27 cellular contexts compared by ENCODE assay signal in the genomic region with DNA sequence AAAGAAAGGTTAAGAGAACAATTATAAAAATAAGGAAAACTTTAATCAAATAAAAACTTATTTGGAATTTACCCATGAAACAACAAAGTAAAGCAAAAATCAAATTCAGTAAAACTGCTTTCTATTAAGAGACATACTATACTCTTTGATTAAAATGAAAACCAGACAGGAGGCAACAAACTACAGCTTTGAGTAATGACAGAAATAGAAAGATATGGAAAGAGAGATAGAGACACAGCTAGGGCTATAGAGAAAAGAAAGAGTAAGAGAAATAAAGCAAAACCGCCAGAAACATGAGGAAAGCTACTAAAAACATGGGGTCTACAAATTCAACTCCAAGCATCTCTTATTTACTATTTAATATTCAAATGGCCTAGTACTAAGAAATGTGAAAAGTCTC.
"Had no signal": no experiment of that assay in that cellular context is flagged by ENCODE, and none has a peak within 500 bp of the region (broad histone marks: within the 10 kb centered on the region; RNA-seq: fewer than 3 reads in every experiment).

No MANE protein-coding gene starts in this region.

- H3K4me1 ChIP-seq: suprapubic skin, upper lobe of right lung, uterus had no signal

- H3K27ac ChIP-seq: esophagus squamous epithelium, ovary, suprapubic skin, transverse colon, upper lobe of right lung, uterus had no signal

- H3K4me3 Mint-ChIP-seq: effector memory CD8-positive, alpha-beta T cell; immature natural killer cell; naive thymus-derived CD8-positive, alpha-beta T cell; stimulated activated naive CD8-positive, alpha-beta T cell treated with anti-CD3 and anti-CD28 coated beads, Interleukin-15, amount 100 ng/mL, for 72 hours had no signal

- H3K27ac Mint-ChIP-seq: immature natural killer cell; stimulated activated naive CD8-positive, alpha-beta T cell treated with anti-CD3 and anti-CD28 coated beads, Interleukin-15, amount 100 ng/mL, for 72 hours had no signal

- H3K9me3 ChIP-seq: esophagus squamous epithelium, ovary, suprapubic skin, transverse colon, upper lobe of right lung, uterus had no signal

- DNase-seq: cortex of kidney; effector memory CD8-positive, alpha-beta T cell; erythroblast; esophagus squamous epithelium; foreskin melanocyte; hypothalamus; immature natural killer cell; islet precursor cell; kidney glomerular epithelial cell; mesendoderm; naive thymus-derived CD8-positive, alpha-beta T cell; occipital lobe; ovary; posterior cingulate gyrus; retina; stimulated activated CD4-positive, alpha-beta T cell treated with anti-CD3 and anti-CD28 coated beads, Interleukin-12 subunit alpha, Interleukin-12 subunit beta, amount 100 ng/mL, for 4 hours; stimulated activated CD4-positive, alpha-beta T cell treated with anti-CD3 and anti-CD28 coated beads, Interleukin-1b, Interleukin-23, amount 100 ng/mL, for 48 hours; stimulated activated CD4-positive, alpha-beta T cell treated with anti-CD3 and anti-CD28 coated beads, Interleukin-4, amount 100 ng/mL, for 1 hour; stimulated activated CD8-positive, alpha-beta memory T cell treated with anti-CD3 and anti-CD28 coated beads, Interleukin-4, amount 100 ng/mL, for 48 hours; stimulated activated naive CD4-positive, alpha-beta T cell; stimulated activated naive CD8-positive, alpha-beta T cell treated with anti-CD3 and anti-CD28 coated beads, Interleukin-15, amount 100 ng/mL, for 72 hours; transverse colon; upper lobe of right lung; uterus had no signal

- H3K36me3 ChIP-seq: ovary, uterus had no signal

- H3K27me3 ChIP-seq: esophagus squamous epithelium, ovary, suprapubic skin, transverse colon, upper lobe of right lung, uterus had no signal

- ATAC-seq: effector memory CD8-positive, alpha-beta T cell; naive thymus-derived CD8-positive, alpha-beta T cell; sciatic nerve; stimulated activated naive CD8-positive, alpha-beta T cell treated with anti-CD3 and anti-CD28 coated beads, Interleukin-15, amount 100 ng/mL, for 72 hours; upper lobe of right lung had no signal

- H3K4me3 ChIP-seq: esophagus squamous epithelium, ovary, smooth muscle cell, suprapubic skin, transverse colon, upper lobe of right lung, uterus had no signal

- H3K9me3 Mint-ChIP-seq: effector memory CD8-positive, alpha-beta T cell; immature natural killer cell; naive thymus-derived CD8-positive, alpha-beta T cell; stimulated activated naive CD8-positive, alpha-beta T cell treated with anti-CD3 and anti-CD28 coated beads, Interleukin-15, amount 100 ng/mL, for 72 hours had no signal

- H3K4me2 ChIP-seq: smooth muscle cell had no signal

- H3K27me3 Mint-ChIP-seq: effector memory CD8-positive, alpha-beta T cell; naive thymus-derived CD8-positive, alpha-beta T cell; stimulated activated naive CD8-positive, alpha-beta T cell treated with anti-CD3 and anti-CD28 coated beads, Interleukin-15, amount 100 ng/mL, for 72 hours had no signal
